ENCODE assay signal across 1 cellular context in the genomic region with DNA sequence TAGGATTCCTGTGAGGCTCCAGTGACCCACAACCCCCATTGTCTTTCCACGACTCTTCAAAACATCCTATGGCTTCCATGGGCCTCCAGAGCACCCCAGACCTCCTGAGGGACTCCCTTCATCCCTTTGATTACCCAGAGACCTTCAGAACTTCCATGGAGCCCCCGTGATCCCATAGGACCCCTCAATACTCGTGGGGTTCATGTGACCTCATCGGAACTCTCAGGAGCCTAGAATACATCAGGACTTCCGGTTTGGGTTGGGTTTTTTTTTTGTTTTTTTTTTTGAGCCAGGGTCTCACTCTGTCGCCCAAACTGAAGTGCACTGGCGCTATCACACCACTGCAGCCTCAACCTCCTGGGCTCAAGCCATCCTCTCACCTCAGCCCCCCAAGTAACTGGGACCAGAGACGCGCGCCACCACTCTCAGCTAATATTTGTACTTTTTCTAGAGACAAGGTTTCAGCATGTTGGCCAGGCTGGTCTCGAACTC.
A peak's percentile ranks its signal among the peaks of the same experiment; 100 is the strongest.
TF ChIP-seq lines count a peak whose summit lies in the region.

No MANE protein-coding gene starts in this region.

TF ChIP-seq in GM12878, 131 proteins besides CTCF, POLR2A, EP300 and RAD21 (continues in another document):
- TF ChIP-seq CEBPB (IDR thresholded peaks at IDR 0.05; ENCODE audit: borderline replicate concordance in 1 of 2, low read depth in 2 of 2, low read length in 2 of 2): no peak
- TF ChIP-seq ETV6 (conservative IDR thresholded peaks at IDR 0.05 in 1 of 2, IDR thresholded peaks at IDR 0.05 in 1 of 2; ENCODE audit: borderline replicate concordance in 1 of 2, low read depth in 1 of 2): no peak
- no peak for TF ChIP-seq WRNIP1 (IDR thresholded peaks at IDR 0.05; ENCODE audit: borderline replicate concordance, low read depth, low read length)
- no peak for TF ChIP-seq PAX8 (IDR thresholded peaks at IDR 0.05)
- TF ChIP-seq GATAD2B (conservative IDR thresholded peaks at IDR 0.05; ENCODE audit: low read depth): no peak
- peak; percentile 60; the same call in 1 of the 2 replicates for TF ChIP-seq EED (IDR thresholded peaks at IDR 0.05; ENCODE audit: low read depth)
- TF ChIP-seq HDAC2 (IDR thresholded peaks at IDR 0.05): no peak
- TF ChIP-seq, protein P1, sequence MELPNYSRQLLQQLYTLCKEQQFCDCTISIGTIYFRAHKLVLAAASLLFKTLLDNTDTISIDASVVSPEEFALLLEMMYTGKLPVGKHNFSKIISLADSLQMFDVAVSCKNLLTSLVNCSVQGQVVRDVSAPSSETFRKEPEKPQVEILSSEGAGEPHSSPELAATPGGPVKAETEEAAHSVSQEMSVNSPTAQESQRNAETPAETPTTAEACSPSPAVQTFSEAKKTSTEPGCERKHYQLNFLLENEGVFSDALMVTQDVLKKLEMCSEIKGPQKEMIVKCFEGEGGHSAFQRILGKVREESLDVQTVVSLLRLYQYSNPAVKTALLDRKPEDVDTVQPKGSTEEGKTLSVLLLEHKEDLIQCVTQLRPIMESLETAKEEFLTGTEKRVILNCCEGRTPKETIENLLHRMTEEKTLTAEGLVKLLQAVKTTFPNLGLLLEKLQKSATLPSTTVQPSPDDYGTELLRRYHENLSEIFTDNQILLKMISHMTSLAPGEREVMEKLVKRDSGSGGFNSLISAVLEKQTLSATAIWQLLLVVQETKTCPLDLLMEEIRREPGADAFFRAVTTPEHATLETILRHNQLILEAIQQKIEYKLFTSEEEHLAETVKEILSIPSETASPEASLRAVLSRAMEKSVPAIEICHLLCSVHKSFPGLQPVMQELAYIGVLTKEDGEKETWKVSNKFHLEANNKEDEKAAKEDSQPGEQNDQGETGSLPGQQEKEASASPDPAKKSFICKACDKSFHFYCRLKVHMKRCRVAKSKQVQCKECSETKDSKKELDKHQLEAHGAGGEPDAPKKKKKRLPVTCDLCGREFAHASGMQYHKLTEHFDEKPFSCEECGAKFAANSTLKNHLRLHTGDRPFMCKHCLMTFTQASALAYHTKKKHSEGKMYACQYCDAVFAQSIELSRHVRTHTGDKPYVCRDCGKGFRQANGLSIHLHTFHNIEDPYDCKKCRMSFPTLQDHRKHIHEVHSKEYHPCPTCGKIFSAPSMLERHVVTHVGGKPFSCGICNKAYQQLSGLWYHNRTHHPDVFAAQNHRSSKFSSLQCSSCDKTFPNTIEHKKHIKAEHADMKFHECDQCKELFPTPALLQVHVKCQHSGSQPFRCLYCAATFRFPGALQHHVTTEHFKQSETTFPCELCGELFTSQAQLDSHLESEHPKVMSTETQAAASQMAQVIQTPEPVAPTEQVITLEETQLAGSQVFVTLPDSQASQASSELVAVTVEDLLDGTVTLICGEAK (IDR thresholded peaks at IDR 0.05; ENCODE audit: borderline replicate concordance): peak; percentile 57; the same call in 1 of the 2 replicates
- TF ChIP-seq JUNB (IDR thresholded peaks at IDR 0.05): no peak
- TF ChIP-seq, protein P2, sequence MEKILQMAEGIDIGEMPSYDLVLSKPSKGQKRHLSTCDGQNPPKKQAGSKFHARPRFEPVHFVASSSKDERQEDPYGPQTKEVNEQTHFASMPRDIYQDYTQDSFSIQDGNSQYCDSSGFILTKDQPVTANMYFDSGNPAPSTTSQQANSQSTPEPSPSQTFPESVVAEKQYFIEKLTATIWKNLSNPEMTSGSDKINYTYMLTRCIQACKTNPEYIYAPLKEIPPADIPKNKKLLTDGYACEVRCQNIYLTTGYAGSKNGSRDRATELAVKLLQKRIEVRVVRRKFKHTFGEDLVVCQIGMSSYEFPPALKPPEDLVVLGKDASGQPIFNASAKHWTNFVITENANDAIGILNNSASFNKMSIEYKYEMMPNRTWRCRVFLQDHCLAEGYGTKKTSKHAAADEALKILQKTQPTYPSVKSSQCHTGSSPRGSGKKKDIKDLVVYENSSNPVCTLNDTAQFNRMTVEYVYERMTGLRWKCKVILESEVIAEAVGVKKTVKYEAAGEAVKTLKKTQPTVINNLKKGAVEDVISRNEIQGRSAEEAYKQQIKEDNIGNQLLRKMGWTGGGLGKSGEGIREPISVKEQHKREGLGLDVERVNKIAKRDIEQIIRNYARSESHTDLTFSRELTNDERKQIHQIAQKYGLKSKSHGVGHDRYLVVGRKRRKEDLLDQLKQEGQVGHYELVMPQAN (conservative IDR thresholded peaks at IDR 0.05): no peak
- no peak for TF ChIP-seq STAT3 (IDR thresholded peaks at IDR 0.05; ENCODE audit: low read depth, low read length)
- TF ChIP-seq ZNF274 (IDR thresholded peaks at IDR 0.05; ENCODE audit: insufficient read depth, insufficient read length): no peak
- TF ChIP-seq, protein P3, sequence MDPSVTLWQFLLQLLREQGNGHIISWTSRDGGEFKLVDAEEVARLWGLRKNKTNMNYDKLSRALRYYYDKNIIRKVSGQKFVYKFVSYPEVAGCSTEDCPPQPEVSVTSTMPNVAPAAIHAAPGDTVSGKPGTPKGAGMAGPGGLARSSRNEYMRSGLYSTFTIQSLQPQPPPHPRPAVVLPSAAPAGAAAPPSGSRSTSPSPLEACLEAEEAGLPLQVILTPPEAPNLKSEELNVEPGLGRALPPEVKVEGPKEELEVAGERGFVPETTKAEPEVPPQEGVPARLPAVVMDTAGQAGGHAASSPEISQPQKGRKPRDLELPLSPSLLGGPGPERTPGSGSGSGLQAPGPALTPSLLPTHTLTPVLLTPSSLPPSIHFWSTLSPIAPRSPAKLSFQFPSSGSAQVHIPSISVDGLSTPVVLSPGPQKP (IDR thresholded peaks at IDR 0.05; ENCODE audit: low read depth, low read length): no peak
- no peak for TF ChIP-seq ASH2L (IDR thresholded peaks at IDR 0.05; ENCODE audit: borderline replicate concordance, low read depth)
- TF ChIP-seq, protein P4, sequence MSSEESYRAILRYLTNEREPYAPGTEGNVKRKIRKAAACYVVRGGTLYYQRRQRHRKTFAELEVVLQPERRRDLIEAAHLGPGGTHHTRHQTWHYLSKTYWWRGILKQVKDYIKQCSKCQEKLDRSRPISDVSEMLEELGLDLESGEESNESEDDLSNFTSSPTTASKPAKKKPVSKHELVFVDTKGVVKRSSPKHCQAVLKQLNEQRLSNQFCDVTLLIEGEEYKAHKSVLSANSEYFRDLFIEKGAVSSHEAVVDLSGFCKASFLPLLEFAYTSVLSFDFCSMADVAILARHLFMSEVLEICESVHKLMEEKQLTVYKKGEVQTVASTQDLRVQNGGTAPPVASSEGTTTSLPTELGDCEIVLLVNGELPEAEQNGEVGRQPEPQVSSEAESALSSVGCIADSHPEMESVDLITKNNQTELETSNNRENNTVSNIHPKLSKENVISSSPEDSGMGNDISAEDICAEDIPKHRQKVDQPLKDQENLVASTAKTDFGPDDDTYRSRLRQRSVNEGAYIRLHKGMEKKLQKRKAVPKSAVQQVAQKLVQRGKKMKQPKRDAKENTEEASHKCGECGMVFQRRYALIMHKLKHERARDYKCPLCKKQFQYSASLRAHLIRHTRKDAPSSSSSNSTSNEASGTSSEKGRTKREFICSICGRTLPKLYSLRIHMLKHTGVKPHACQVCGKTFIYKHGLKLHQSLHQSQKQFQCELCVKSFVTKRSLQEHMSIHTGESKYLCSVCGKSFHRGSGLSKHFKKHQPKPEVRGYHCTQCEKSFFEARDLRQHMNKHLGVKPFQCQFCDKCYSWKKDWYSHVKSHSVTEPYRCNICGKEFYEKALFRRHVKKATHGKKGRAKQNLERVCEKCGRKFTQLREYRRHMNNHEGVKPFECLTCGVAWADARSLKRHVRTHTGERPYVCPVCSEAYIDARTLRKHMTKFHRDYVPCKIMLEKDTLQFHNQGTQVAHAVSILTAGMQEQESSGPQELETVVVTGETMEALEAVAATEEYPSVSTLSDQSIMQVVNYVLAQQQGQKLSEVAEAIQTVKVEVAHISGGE (CRISPR knock-in tag; IDR thresholded peaks at IDR 0.05): no peak
- no peak for TF ChIP-seq ZNF24 (IDR thresholded peaks at IDR 0.05)
- TF ChIP-seq, protein P5, sequence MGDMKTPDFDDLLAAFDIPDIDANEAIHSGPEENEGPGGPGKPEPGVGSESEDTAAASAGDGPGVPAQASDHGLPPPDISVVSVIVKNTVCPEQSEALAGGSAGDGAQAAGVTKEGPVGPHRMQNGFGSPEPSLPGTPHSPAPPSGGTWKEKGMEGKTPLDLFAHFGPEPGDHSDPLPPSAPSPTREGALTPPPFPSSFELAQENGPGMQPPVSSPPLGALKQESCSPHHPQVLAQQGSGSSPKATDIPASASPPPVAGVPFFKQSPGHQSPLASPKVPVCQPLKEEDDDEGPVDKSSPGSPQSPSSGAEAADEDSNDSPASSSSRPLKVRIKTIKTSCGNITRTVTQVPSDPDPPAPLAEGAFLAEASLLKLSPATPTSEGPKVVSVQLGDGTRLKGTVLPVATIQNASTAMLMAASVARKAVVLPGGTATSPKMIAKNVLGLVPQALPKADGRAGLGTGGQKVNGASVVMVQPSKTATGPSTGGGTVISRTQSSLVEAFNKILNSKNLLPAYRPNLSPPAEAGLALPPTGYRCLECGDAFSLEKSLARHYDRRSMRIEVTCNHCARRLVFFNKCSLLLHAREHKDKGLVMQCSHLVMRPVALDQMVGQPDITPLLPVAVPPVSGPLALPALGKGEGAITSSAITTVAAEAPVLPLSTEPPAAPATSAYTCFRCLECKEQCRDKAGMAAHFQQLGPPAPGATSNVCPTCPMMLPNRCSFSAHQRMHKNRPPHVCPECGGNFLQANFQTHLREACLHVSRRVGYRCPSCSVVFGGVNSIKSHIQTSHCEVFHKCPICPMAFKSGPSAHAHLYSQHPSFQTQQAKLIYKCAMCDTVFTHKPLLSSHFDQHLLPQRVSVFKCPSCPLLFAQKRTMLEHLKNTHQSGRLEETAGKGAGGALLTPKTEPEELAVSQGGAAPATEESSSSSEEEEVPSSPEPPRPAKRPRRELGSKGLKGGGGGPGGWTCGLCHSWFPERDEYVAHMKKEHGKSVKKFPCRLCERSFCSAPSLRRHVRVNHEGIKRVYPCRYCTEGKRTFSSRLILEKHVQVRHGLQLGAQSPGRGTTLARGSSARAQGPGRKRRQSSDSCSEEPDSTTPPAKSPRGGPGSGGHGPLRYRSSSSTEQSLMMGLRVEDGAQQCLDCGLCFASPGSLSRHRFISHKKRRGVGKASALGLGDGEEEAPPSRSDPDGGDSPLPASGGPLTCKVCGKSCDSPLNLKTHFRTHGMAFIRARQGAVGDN (IDR thresholded peaks at IDR 0.05): no peak
- TF ChIP-seq FOS (IDR thresholded peaks at IDR 0.05; ENCODE audit: borderline replicate concordance, extremely low read depth, insufficient read length): no peak
- TF ChIP-seq BHLHE40 (IDR thresholded peaks at IDR 0.05; ENCODE audit: borderline replicate concordance in 1 of 2, low read depth in 2 of 2, low read length in 1 of 2): no peak
- no peak; the same call in 1 of the 2 replicates for TF ChIP-seq RAD51 (IDR thresholded peaks at IDR 0.05)
- TF ChIP-seq YY1 (IDR thresholded peaks at IDR 0.05; ENCODE audit: low read depth, low read length): no peak
- no peak for TF ChIP-seq JUND (IDR thresholded peaks at IDR 0.05; ENCODE audit: low read depth, low read length)
- no peak for TF ChIP-seq RELA (IDR thresholded peaks at IDR 0.05; ENCODE audit: borderline replicate concordance, partially characterized antibody)
- TF ChIP-seq SMARCA5 (IDR thresholded peaks at IDR 0.05): 0 out of 2 replicates have a peak, but pooled peaks have one; percentile 6
- TF ChIP-seq BMI1 (IDR thresholded peaks at IDR 0.05; ENCODE audit: borderline replicate concordance): no peak
- no peak for TF ChIP-seq SUPT20H (IDR thresholded peaks at IDR 0.05; ENCODE audit: borderline replicate concordance, control insufficient read depth, low read depth, low read length)
- TF ChIP-seq, protein P6, sequence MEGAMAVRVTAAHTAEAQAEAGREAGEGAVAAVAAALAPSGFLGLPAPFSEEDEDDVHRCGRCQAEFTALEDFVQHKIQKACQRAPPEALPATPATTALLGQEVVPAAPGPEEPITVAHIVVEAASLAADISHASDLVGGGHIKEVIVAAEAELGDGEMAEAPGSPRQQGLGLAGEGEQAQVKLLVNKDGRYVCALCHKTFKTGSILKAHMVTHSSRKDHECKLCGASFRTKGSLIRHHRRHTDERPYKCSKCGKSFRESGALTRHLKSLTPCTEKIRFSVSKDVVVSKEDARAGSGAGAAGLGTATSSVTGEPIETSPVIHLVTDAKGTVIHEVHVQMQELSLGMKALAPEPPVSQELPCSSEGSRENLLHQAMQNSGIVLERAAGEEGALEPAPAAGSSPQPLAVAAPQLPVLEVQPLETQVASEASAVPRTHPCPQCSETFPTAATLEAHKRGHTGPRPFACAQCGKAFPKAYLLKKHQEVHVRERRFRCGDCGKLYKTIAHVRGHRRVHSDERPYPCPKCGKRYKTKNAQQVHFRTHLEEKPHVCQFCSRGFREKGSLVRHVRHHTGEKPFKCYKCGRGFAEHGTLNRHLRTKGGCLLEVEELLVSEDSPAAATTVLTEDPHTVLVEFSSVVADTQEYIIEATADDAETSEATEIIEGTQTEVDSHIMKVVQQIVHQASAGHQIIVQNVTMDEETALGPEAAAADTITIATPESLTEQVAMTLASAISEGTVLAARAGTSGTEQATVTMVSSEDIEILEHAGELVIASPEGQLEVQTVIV (IDR thresholded peaks at IDR 0.05; ENCODE audit: borderline replicate concordance, partially characterized antibody): no peak
- no peak for TF ChIP-seq STAT1 (conservative IDR thresholded peaks at IDR 0.05)
- TF ChIP-seq, protein P7, sequence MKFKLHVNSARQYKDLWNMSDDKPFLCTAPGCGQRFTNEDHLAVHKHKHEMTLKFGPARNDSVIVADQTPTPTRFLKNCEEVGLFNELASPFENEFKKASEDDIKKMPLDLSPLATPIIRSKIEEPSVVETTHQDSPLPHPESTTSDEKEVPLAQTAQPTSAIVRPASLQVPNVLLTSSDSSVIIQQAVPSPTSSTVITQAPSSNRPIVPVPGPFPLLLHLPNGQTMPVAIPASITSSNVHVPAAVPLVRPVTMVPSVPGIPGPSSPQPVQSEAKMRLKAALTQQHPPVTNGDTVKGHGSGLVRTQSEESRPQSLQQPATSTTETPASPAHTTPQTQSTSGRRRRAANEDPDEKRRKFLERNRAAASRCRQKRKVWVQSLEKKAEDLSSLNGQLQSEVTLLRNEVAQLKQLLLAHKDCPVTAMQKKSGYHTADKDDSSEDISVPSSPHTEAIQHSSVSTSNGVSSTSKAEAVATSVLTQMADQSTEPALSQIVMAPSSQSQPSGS (IDR thresholded peaks at IDR 0.05; ENCODE audit: low read length): 0 out of 2 replicates have a peak, but pooled peaks have one; percentile 45
- no peak for TF ChIP-seq CHD1 (IDR thresholded peaks at IDR 0.05; ENCODE audit: low read depth, low read length)
- peak; percentile 61 to 69; a peak in 1 of 4 replicates for TF ChIP-seq IKZF2 (IDR thresholded peaks at IDR 0.05)
- TF ChIP-seq, protein P8, sequence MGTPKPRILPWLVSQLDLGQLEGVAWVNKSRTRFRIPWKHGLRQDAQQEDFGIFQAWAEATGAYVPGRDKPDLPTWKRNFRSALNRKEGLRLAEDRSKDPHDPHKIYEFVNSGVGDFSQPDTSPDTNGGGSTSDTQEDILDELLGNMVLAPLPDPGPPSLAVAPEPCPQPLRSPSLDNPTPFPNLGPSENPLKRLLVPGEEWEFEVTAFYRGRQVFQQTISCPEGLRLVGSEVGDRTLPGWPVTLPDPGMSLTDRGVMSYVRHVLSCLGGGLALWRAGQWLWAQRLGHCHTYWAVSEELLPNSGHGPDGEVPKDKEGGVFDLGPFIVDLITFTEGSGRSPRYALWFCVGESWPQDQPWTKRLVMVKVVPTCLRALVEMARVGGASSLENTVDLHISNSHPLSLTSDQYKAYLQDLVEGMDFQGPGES (IDR thresholded peaks at IDR 0.05): no peak
- no peak for TF ChIP-seq NFXL1 (IDR thresholded peaks at IDR 0.05; ENCODE audit: borderline replicate concordance)
- TF ChIP-seq ESRRA (IDR thresholded peaks at IDR 0.05; ENCODE audit: low read length): no peak; the same call in 1 of the 2 replicates
- TF ChIP-seq, protein P9, sequence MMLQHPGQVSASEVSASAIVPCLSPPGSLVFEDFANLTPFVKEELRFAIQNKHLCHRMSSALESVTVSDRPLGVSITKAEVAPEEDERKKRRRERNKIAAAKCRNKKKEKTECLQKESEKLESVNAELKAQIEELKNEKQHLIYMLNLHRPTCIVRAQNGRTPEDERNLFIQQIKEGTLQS (IDR thresholded peaks at IDR 0.05; ENCODE audit: borderline replicate concordance, extremely low read depth, low read depth, low read length): no peak
- no peak for TF ChIP-seq ZSCAN29 (IDR thresholded peaks at IDR 0.05)
- no peak for TF ChIP-seq BACH1 (IDR thresholded peaks at IDR 0.05; ENCODE audit: borderline replicate concordance)
